ENCODE assay signal across 22 cellular contexts in the genomic region with DNA sequence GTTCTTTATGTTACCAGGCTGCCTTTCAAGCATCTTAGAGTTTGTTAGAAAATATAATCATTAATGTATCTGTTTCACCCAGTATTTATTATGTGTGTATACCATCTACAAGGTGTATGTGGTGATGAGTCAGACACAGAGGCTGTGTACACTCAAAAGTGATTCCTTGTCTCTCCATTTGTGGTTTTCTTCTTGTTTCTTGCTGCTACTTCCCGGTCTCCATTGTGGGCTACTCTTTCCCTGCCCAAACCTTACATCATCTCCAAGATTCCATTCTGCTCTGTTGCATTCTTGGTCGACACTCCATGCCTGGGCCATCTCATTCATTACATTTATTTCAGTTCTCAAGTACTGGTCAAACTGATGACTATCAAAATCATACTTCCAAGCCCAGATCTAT.
DNase-seq lines count a peak whose midpoint lies in the region; FAIRE-seq and TF ChIP-seq lines count a peak whose summit lies in the region.
"Had no signal": no experiment of that assay in that cellular context is flagged by ENCODE, and none has a peak within 500 bp of the region (broad histone marks: within the 10 kb centered on the region; RNA-seq: fewer than 3 reads in every experiment).

No MANE protein-coding gene starts in this region.

- TF ChIP-seq CTCF in astrocyte of the spinal cord (IDR thresholded peaks at IDR 0.05; ENCODE audit: low read depth, low read length) (no peak), keratinocyte (optimal IDR thresholded peaks at IDR 0.05 in 1 of 3, IDR thresholded peaks at IDR 0.05 in 1 of 3, conservative IDR thresholded peaks at IDR 0.05 in 1 of 3; ENCODE audit: extremely low read depth in 1 of 3, insufficient read depth in 2 of 3, low read length in 3 of 3) (no peak)

- H3K4me3 ChIP-seq in astrocyte of the spinal cord (ENCODE audit: low read depth, low read length) (no peak overlapping the region), keratinocyte (ENCODE audit: control insufficient read depth in 2 of 3, extremely low read depth in 1 of 3, insufficient read depth in 2 of 3, low read depth in 1 of 3, low read length in 3 of 3) (no peak overlapping the region)

- dilution Hi-C loops in keratinocyte (cut with MboI; ENCODE audit: extremely low pct_ligation_motif_present, low sequenced_read_pairs) = no loop called here

- H3K9me1 ChIP-seq in keratinocyte (ENCODE audit: control insufficient read depth, extremely low read depth, insufficient read depth, low read length) = no peaks in the 10 kb centered on the region

- H3K79me2 ChIP-seq in keratinocyte (ENCODE audit: control insufficient read depth, insufficient read depth, low read length) = no peaks in the 10 kb centered on the region

- H3K9ac ChIP-seq in keratinocyte (ENCODE audit: control insufficient read depth, extremely low read depth, insufficient read depth, low read length) = no peak overlapping the region

- H3K9me3 ChIP-seq in keratinocyte (ENCODE audit: control insufficient read depth, low read depth, low read length) = no peaks in the 10 kb centered on the region

- H3K4me1 ChIP-seq in keratinocyte (ENCODE audit: control insufficient read depth, extremely low read depth, insufficient read depth, low read length) = no peaks in the 10 kb centered on the region

- H3K4me2 ChIP-seq in keratinocyte (ENCODE audit: control insufficient read depth, extremely low read depth, insufficient read depth, low read depth, low read length) = no peak overlapping the region

- no peak overlapping the region for H2AFZ ChIP-seq in keratinocyte (ENCODE audit: control insufficient read depth, low read length)

- no peaks in the 10 kb centered on the region for H4K20me1 ChIP-seq in keratinocyte (ENCODE audit: control insufficient read depth, extremely low read depth, insufficient read depth, low read length)

- no peaks in the 10 kb centered on the region for H3K36me3 ChIP-seq in keratinocyte (ENCODE audit: control insufficient read depth in 2 of 2, extremely low read depth in 1 of 2, insufficient read depth in 2 of 2, low read length in 2 of 2)

- H3K27ac ChIP-seq in keratinocyte (ENCODE audit: control insufficient read depth, insufficient read depth, low read length) = no peak overlapping the region

- FAIRE-seq in keratinocyte (lab: Jason Lieb, UNC) = no peak
- FAIRE-seq: GM18507 had no signal

- peak; percentile 32 for DNase-seq in AG08395 (ENCODE audit: low spot score)
- peak; percentile 11 for DNase-seq in HT-29 (ENCODE audit: low spot score)
- DNase-seq in astrocyte of the spinal cord (ENCODE audit: low read depth, low spot score) = peak; percentile 70
- DNase-seq in keratinocyte (ENCODE audit: low read depth, low spot score) = peak; percentile 11
- DNase-seq in HPDE6-E6E7 (ENCODE audit: extremely low spot score) = no peak
- DNase-seq in NCI-H1417 treated with DMSO at 0.1 percent for 48 hours (lab: John Stamatoyannopoulos, UW) = no peak
- no peak for DNase-seq in stimulated activated naive CD4-positive, alpha-beta T cell treated with Interleukin-2 at 50 U/mL for 16 hours (lab: John Stamatoyannopoulos, UW)
- DNase-seq in DMS153 treated with DMSO at 0.1 percent for 48 hours (lab: John Stamatoyannopoulos, UW; ENCODE audit: unreplicated experiment) = no peak
- DNase-seq: activated B cell treated with CpG ODN at 0.5 μM for 24 hours; activated CD8-positive, alpha-beta memory T cell treated with anti-CD3 and anti-CD28 coated beads for 24 hours; activated naive CD8-positive, alpha-beta T cell treated with anti-CD3 and anti-CD28 coated beads for 36 hours; CD4-positive, CD25-positive, alpha-beta regulatory T cell; DMS53; effector memory CD4-positive, alpha-beta T cell; GOT3; hippocampal formation; NCI-H1930; NCI-H446 treated with DMSO at 0.1 percent for 48 hours; SHP77; stimulated activated CD4-positive, alpha-beta T cell treated with anti-CD3 and anti-CD28 coated beads, Interleukin-15, amount 100 ng/mL, for 24 hours; stimulated activated naive CD4-positive, alpha-beta T cell had no signal

- in situ Hi-C loops in astrocyte of the spinal cord (cut with HindIII; ENCODE audit: low sequenced_read_pairs) = no loop called here

- H3K27me3 ChIP-seq in keratinocyte (ENCODE audit: control insufficient read depth, extremely low read depth, insufficient read depth, low read length) = no peaks in the 10 kb centered on the region

Comparison
In these comparisons a context has a peak if more than half of its experiments do, and no peak if none do; other contexts are left out.
1. DNase-seq: peak in AG08395 (single experiment), HT-29 (single experiment), astrocyte of the spinal cord (single experiment) and keratinocyte (single experiment); none in HPDE6-E6E7 (single experiment), NCI-H1417 treated with DMSO at 0.1 percent for 48 hours (single experiment), stimulated activated naive CD4-positive, alpha-beta T cell treated with Interleukin-2 at 50 U/mL for 16 hours (single experiment) and DMS153 treated with DMSO at 0.1 percent for 48 hours (single experiment).